Comparison of ENCODE assay signal across 8 cellular contexts in the genomic region with DNA sequence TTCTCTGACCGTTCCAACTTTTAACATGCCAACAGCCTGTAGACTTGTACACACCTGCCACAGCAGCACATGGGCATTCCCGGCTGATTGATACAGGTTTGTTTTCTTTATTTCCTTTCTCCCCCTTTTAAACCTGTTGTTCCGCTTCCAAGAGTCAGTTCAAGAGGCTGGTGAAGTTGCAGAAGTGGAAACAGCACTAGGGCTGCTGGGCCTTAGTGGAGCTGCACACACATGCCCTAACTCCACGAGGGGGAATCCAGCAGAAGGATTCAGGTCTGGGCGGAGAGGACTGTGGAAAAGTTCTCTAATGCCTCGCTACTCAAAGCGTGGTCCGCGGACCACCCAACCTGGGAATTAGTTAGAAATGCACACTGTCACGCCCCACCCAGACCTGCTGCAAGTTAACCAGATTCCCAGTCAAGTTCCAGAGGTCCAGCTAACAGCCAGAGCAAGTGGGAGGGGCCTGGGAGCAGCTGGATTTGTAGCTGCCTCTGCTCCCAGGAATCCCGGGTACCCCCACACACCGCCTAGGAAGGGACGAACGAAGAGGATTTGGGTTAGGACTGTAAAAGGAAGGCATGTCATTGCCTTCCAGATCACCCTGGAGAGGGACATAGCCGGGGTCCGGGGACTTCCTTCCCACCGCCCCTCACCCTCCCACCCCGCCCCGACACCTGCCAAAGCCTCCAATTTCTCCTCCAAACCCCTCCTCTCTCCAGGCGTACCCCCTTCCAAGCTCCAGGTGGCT. TPM values are rescaled to one million over a fixed set of nuclear protein-coding genes. Genes with fewer than 3 reads are reported as not detected.
DNase-seq lines count a peak whose midpoint lies in the region; FAIRE-seq and TF ChIP-seq lines count a peak whose summit lies in the region.

No MANE protein-coding gene starts in this region.

- peak overlapping the region; percentile 68 to 76 for H3K27ac ChIP-seq in breast epithelium
- H3K27ac ChIP-seq in kidney (ENCODE audit: low read depth in 2 of 2, low read length in 2 of 2): peak overlapping the region in 1 of 2 donors; percentile 13

- no peaks in the 10 kb centered on the region for H3K9me3 ChIP-seq in breast epithelium
- H3K9me3 ChIP-seq in kidney (ENCODE audit: control insufficient read depth in 1 of 2, low read length in 2 of 2): no peaks in the 10 kb centered on the region

- intact Hi-C loops in breast epithelium (cut with DNase I; ENCODE audit: low total_unique reads) (no loop called here), kidney (cut with DNase I) (no loop called here)

- DNase-seq in SIG-M5 treated with dmso at 0.1 percent for 504 hours (lab: John Stamatoyannopoulos, UW; ENCODE audit: unreplicated experiment) (peak; percentile 69), SIG-M5 (lab: John Stamatoyannopoulos, UW) (no peak), HEK293T (ENCODE audit: extremely low spot score) (peak; percentile 39), NOMO-1 treated with dmso at 0.1 percent for 144 hours (lab: John Stamatoyannopoulos, UW; ENCODE audit: unreplicated experiment) (peak; percentile 42), breast epithelium (ENCODE audit: low spot score in 2 of 2) (peak in 1 of 2 donors; percentile 39), kidney (no peak), GM19238 (ENCODE audit: insufficient read length, low spot score) (no peak)
- peak; percentile 8 for DNase-seq in stimulated activated CD4-positive, alpha-beta T cell treated with anti-CD3 and anti-CD28 coated beads, Interleukin-4, amount 100 ng/mL, for 24 hours

- TF ChIP-seq CTCF in breast epithelium (IDR thresholded peaks at IDR 0.05) (no peak), kidney (IDR thresholded peaks at IDR 0.05; ENCODE audit: borderline replicate concordance, extremely low read depth, insufficient read depth) (no peak)

- no peaks in the 10 kb centered on the region for H3K27me3 ChIP-seq in breast epithelium

- CTCF ChIA-PET in HEK293T (lab: Yijun Ruan, JAX): no interaction called here

- H3K4me1 ChIP-seq in breast epithelium: peaks cover 0 to 9% of the 10 kb centered on the region in 2 donors
- H3K4me1 ChIP-seq in kidney (ENCODE audit: control insufficient read depth in 1 of 2, insufficient read depth in 1 of 2, low read depth in 1 of 2, low read length in 2 of 2): peaks cover 3 to 5% of the 10 kb centered on the region in 2 donors

- no peaks in the 10 kb centered on the region for H3K36me3 ChIP-seq in breast epithelium
- no peaks in the 10 kb centered on the region for H3K36me3 ChIP-seq in kidney (ENCODE audit: control insufficient read depth in 1 of 2, insufficient read depth in 2 of 2, low read length in 2 of 2)

- peak overlapping the region in 1 of 2 donors; percentile 48 for H3K9ac ChIP-seq in kidney (ENCODE audit: low read length in 2 of 2)

- no peak for TF ChIP-seq POLR2A in breast epithelium (IDR thresholded peaks at IDR 0.05)

- FAIRE-seq in kidney (lab: Jason Lieb, UNC): no peak

- peak overlapping the region; percentile 73 to 85 (median 74) for H3K4me3 ChIP-seq in breast epithelium
- H3K4me3 ChIP-seq in kidney (ENCODE audit: low read length in 2 of 2): peak overlapping the region; percentile 73 to 75

- POLR2A ChIA-PET in HEK293T (lab: Yijun Ruan, JAX): interaction anchor here (0.7 kb wide), 1 partner anchor 8 kb away, joined by 3 read pairs; no protein-coding TSS in a partner anchor

TF ChIP-seq in HEK293T, 16 proteins besides CTCF, POLR2A, EP300 and RAD21:
- TF ChIP-seq SP1 (IDR thresholded peaks at IDR 0.05) (no peak), FOXM1 (IDR thresholded peaks at IDR 0.05; ENCODE audit: borderline replicate concordance) (no peak), ZNF384 (IDR thresholded peaks at IDR 0.05) (no peak), TARDBP (IDR thresholded peaks at IDR 0.05) (no peak), PKNOX1 (IDR thresholded peaks at IDR 0.05) (no peak)

RNA-seq across cellular contexts. Expression of gene SLC39A11, which starts 0.5 kb away (rescaled TPM):
- 10 to 100 TPM; 31.8 to 54.6 (median 47.0) TPM for total RNA-seq in breast epithelium
- total RNA-seq in kidney: 37.2 TPM
- 19.7 TPM for polyA plus RNA-seq in kidney (ENCODE audit: insufficient read depth, low read depth, low replicate concordance)

Comparison
In these comparisons a context has a peak if more than half of its experiments do, and no peak if none do; other contexts are left out.
1. DNase-seq: peak in SIG-M5 treated with dmso at 0.1 percent for 504 hours (single experiment), HEK293T (single experiment), NOMO-1 treated with dmso at 0.1 percent for 144 hours (single experiment) and stimulated activated CD4-positive, alpha-beta T cell treated with anti-CD3 and anti-CD28 coated beads, Interleukin-4, amount 100 ng/mL, for 24 hours (single experiment); none in SIG-M5 (single experiment), kidney (single experiment) and GM19238 (single experiment).